7 cellular contexts compared by ENCODE assay signal in the genomic region with DNA sequence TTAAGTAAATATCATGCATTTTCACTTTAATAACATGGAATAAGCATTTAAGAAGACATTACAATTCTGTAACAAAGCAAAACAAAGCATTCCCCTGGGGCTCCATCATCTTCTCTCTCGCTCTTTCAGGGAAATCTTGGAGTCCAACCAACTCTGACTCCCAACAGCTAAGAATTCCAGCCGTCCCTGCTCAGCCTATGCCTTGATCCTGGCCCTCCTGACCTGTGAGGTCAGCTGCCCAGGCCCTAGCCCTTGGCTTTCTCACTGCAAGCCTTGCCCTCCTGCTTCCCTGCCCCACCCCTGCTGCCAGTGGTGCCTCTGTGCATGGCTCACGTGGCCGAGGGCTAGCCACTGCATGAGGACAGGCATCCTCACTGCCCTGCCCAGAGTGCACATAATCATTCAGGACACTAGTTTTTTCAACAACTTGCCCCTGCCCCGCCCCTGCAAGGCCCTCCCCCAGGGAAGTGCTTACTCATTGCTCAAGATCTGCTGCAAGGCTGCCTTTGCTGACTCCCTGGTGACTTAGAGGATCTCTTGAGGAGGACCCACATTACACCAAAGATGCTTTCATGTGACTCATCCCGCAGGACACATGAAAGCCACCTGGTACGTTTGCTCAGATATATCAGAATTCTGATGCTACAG. TPM values are rescaled to one million over a fixed set of nuclear protein-coding genes. Genes with fewer than 3 reads are reported as not detected.
DNase-seq lines count a peak whose midpoint lies in the region; ATAC-seq and TF ChIP-seq lines count a peak whose summit lies in the region.

No MANE protein-coding gene starts in this region.

- H3K9me3 ChIP-seq in RWPE2 (ENCODE audit: severe bottlenecking) (no peaks in the 10 kb centered on the region), fibroblast of lung (ENCODE audit: control insufficient read depth, insufficient read depth, low read depth, low read length) (no peaks in the 10 kb centered on the region), gastrocnemius medialis (no peaks in the 10 kb centered on the region)

- no peaks in the 10 kb centered on the region for H3K79me2 ChIP-seq in fibroblast of lung (ENCODE audit: control insufficient read depth, insufficient read depth, low read length)

- intact Hi-C loops in gastrocnemius medialis (cut with DNase I; ENCODE audit: low total_unique reads): no loop called here

- H2AFZ ChIP-seq in fibroblast of lung (ENCODE audit: low read length): no peak overlapping the region

- no peak overlapping the region for H3K4me3 ChIP-seq in H7 (ENCODE audit: insufficient read depth, low read depth, low read length)
- no peak overlapping the region for H3K4me3 ChIP-seq in RWPE2 (ENCODE audit: severe bottlenecking)
- no peak overlapping the region for H3K4me3 ChIP-seq in fibroblast of lung (replicated peaks in 1 of 4; ENCODE audit: control extremely low read depth in 1 of 4, insufficient read depth in 1 of 4, low read depth in 3 of 4, low read length in 4 of 4)
- H3K4me3 ChIP-seq in gastrocnemius medialis: no peak overlapping the region

- peak overlapping the region; percentile 27 for H3K9ac ChIP-seq in fibroblast of lung (ENCODE audit: insufficient read depth, low read length)

- TF ChIP-seq CTCF in RWPE2 (IDR thresholded peaks at IDR 0.05; ENCODE audit: poor library complexity, severe bottlenecking) (no peak), fibroblast of lung (conservative IDR thresholded peaks at IDR 0.05 in 1 of 2, IDR thresholded peaks at IDR 0.05 in 1 of 2; ENCODE audit: low read depth in 1 of 2, low read length in 2 of 2) (no peak), gastrocnemius medialis (IDR thresholded peaks at IDR 0.05 in 4 of 5, conservative IDR thresholded peaks at IDR 0.05 in 1 of 5) (no peak)

- peaks cover 16% of the 10 kb centered on the region for H3K4me1 ChIP-seq in RWPE2 (ENCODE audit: insufficient read depth, poor library complexity, severe bottlenecking)
- peaks cover 9% of the 10 kb centered on the region for H3K4me1 ChIP-seq in fibroblast of lung (ENCODE audit: control insufficient read depth, extremely low read depth, insufficient read depth, low read length)
- peaks cover 14 to 38% of the 10 kb centered on the region in 2 donors for H3K4me1 ChIP-seq in gastrocnemius medialis

- peaks cover 17% of the 10 kb centered on the region for H3K36me3 ChIP-seq in H7 (replicated peaks; ENCODE audit: control insufficient read depth, insufficient read depth, low read length)
- peaks cover 84% of the 10 kb centered on the region for H3K36me3 ChIP-seq in RWPE2 (ENCODE audit: low read depth)
- peaks cover 17% of the 10 kb centered on the region for H3K36me3 ChIP-seq in fibroblast of lung (ENCODE audit: control insufficient read depth, insufficient read depth, low read length)
- H3K36me3 ChIP-seq in gastrocnemius medialis: peaks cover 0 to 73% of the 10 kb centered on the region in 2 donors

- in situ Hi-C loops in gastrocnemius medialis (cut with MboI; ENCODE audit: low sequenced_read_pairs in 4 of 4) (loop anchor here in 2 of 4 donors (25.0 kb wide), 2 partner anchors 383 to 408 kb away; a partner anchor contains a TSS), KBM-7 (cut with MboI; ENCODE audit: low pct_unique_long_range_greater_than_20kb, low sequenced_read_pairs) (no loop called here)

- H4K20me1 ChIP-seq in fibroblast of lung (ENCODE audit: control insufficient read depth, extremely low read depth, insufficient read depth, low read length): no peaks in the 10 kb centered on the region

- TF ChIP-seq POLR2A in gastrocnemius medialis (IDR thresholded peaks at IDR 0.05): peak in 1 of 2 donors; percentile 24

- peak overlapping the region; percentile 30 for H3K27ac ChIP-seq in RWPE2 (ENCODE audit: poor library complexity, severe bottlenecking)
- H3K27ac ChIP-seq in fibroblast of lung (ENCODE audit: insufficient read depth, low read length): peak overlapping the region; percentile 77
- H3K27ac ChIP-seq in gastrocnemius medialis: peak overlapping the region; percentile 83 to 95 (median 84)

- ATAC-seq in RWPE2 (ENCODE audit: low read depth): peak; percentile 95
- ATAC-seq in gastrocnemius medialis: peak; percentile 66 to 73

- peak overlapping the region; percentile 65 for H3K4me2 ChIP-seq in fibroblast of lung (ENCODE audit: extremely low read depth, insufficient read depth, low read length)

- H3K27me3 ChIP-seq in H7 (ENCODE audit: control insufficient read depth, insufficient read depth, low read length): no peaks in the 10 kb centered on the region
- no peaks in the 10 kb centered on the region for H3K27me3 ChIP-seq in RWPE2 (ENCODE audit: insufficient read depth, poor library complexity, severe bottlenecking)
- no peaks in the 10 kb centered on the region for H3K27me3 ChIP-seq in fibroblast of lung (ENCODE audit: control insufficient read depth, insufficient read depth, low read length)
- H3K27me3 ChIP-seq in gastrocnemius medialis: no peaks in the 10 kb centered on the region

- peak; percentile 20 for DNase-seq in H7
- peak; percentile 85 for DNase-seq in RWPE2 (ENCODE audit: low spot score)
- DNase-seq in fibroblast of lung (ENCODE audit: low read depth in 2 of 2): peak; percentile 84 to 94
- DNase-seq in gastrocnemius medialis: peak; percentile 30 to 80
- no peak for DNase-seq in DMS53 (lab: John Stamatoyannopoulos, UW)
- no peak for DNase-seq in C1 segment of cervical spinal cord (lab: John Stamatoyannopoulos, UW)
- no peak for DNase-seq in KBM-7

RNA-seq across cellular contexts. Expression of a gene that starts 37.6 kb away (rescaled TPM):
- 10.5 and 11.0 TPM in 2 replicates for total RNA-seq in H7 (2014; rRNA removed; shearing (Covaris generic))
- total RNA-seq in fibroblast of lung (13.6 and 17.3 TPM in 2 replicates), gastrocnemius medialis (10 to 100 TPM; 36.6 to 63.4 (median 40.4) TPM)
- 24.0 and 44.6 TPM in 2 replicates for polyA plus RNA-seq in fibroblast of lung
- polyA plus RNA-seq in fibroblast of lung (2012): 12.4 and 23.1 TPM in 2 replicates
- polyA minus RNA-seq in fibroblast of lung (ENCODE audit: low replicate concordance): 6.3 and 16.5 TPM in 2 replicates

RNA-seq across cellular contexts. Expression of a gene that starts 50.1 kb away (rescaled TPM):
- total RNA-seq in H7 (2014; rRNA removed; shearing (Covaris generic)): 22.8 and 30.2 TPM in 2 replicates
- total RNA-seq in fibroblast of lung: 20.5 and 25.1 TPM in 2 replicates
- polyA plus RNA-seq in fibroblast of lung: 7.1 and 8.9 TPM in 2 replicates
- polyA plus RNA-seq in fibroblast of lung (2012): 6.3 and 8.6 TPM in 2 replicates
- polyA minus RNA-seq in fibroblast of lung (ENCODE audit: low replicate concordance): 4.0 and 6.2 TPM in 2 replicates
- 10 to 100 TPM; 20.0 to 27.5 (median 25.3) TPM for total RNA-seq in gastrocnemius medialis

Comparison
In these comparisons a context has a peak if more than half of its experiments do, and no peak if none do; other contexts are left out.
1. DNase-seq: peak in H7 (single experiment), RWPE2 (single experiment), fibroblast of lung (2 of 2) and gastrocnemius medialis (2 of 2); none in DMS53 (single experiment), C1 segment of cervical spinal cord (0 of 14) and KBM-7 (single experiment).
2. H3K27ac ChIP-seq: peak in every context shown above with its lines; median percentile 84 in gastrocnemius medialis; 77 in fibroblast of lung; 30 in RWPE2.